ENCODE assay signal across 8 cellular contexts in genomic region chr4:52983563-52984303, GRCh38.
DNase-seq lines count a peak whose midpoint lies in the region; ATAC-seq, FAIRE-seq and TF ChIP-seq lines count a peak whose summit lies in the region.

No MANE protein-coding gene starts in this region.

- H3K27ac Mint-ChIP-seq in brain, result peak overlapping the region in 2 of 5 experiments; percentile 7 to 43
- H3K27ac Mint-ChIP-seq in immature natural killer cell, result peak overlapping the region in 1 of 6 donors; percentile 4

- no peak overlapping the region for H3K4me2 ChIP-seq in A549

- DNase-seq in A549 (ENCODE audit: low read depth in 1 of 2, low spot score in 1 of 2) (peak; percentile 10 to 48), GM12864 (ENCODE audit: low read depth) (peak; percentile 8), NCI-H526 (lab: John Stamatoyannopoulos, UW) (peak; percentile 79 to 93), immature natural killer cell (peak; percentile 13 to 37 (median 34)), thoracic aorta (ENCODE audit: low spot score) (no peak), activated T-cell treated with anti-CD3 and anti-CD28 coated beads for 4 hours (no peak)

- no peaks in the 10 kb centered on the region for H3K27me3 ChIP-seq in thoracic aorta (replicated peaks; ENCODE audit: insufficient read depth)

- H3K4me3 ChIP-seq in A549 (no peak overlapping the region), GM12864 (ENCODE audit: low read depth, low read length) (no peak overlapping the region), thoracic aorta (no peak overlapping the region)

- CTCF ChIA-PET in A549 (lab: Yijun Ruan, JAX), result interaction anchor here (0.7 to 6.3 kb wide), 13 partner anchors 13 to 1249 kb away, joined by 3 to 57 read pairs (median 4); no protein-coding TSS in a partner anchor

- POLR2A ChIA-PET in A549 (lab: Yijun Ruan, JAX), result no interaction called here

- H3K9me3 Mint-ChIP-seq in brain, result no peaks in the 10 kb centered on the region
- H3K9me3 Mint-ChIP-seq in immature natural killer cell, result no peaks in the 10 kb centered on the region

- H3K4me1 Mint-ChIP-seq in brain, result peaks cover 43% of the 10 kb centered on the region
- peaks cover 3 to 6% of the 10 kb centered on the region in 2 donors for H3K4me1 Mint-ChIP-seq in immature natural killer cell

- no peaks in the 10 kb centered on the region for H3K36me3 Mint-ChIP-seq in brain
- H3K36me3 Mint-ChIP-seq in immature natural killer cell, result no peaks in the 10 kb centered on the region

- H3K9me3 ChIP-seq in A549, result no peaks in the 10 kb centered on the region
- no peaks in the 10 kb centered on the region for H3K9me3 ChIP-seq in thoracic aorta

- FAIRE-seq in A549 (lab: Jason Lieb, UNC), result no peak

- peak; percentile 59 for TF ChIP-seq CTCF in A549 (IDR thresholded peaks at IDR 0.05)
- peak; percentile 40 for TF ChIP-seq CTCF in GM12864 (IDR thresholded peaks at IDR 0.05; ENCODE audit: low read depth, low read length, missing control alignments)
- peak; percentile 76 to 77 for TF ChIP-seq CTCF in brain (conservative IDR thresholded peaks at IDR 0.05)
- peak; percentile 65 for TF ChIP-seq CTCF in thoracic aorta (IDR thresholded peaks at IDR 0.05)

- H3K27me3 Mint-ChIP-seq in brain (peaks cover 2% of the 10 kb centered on the region), immature natural killer cell (ENCODE audit: low read depth in 3 of 3) (no peaks in the 10 kb centered on the region)

- TF ChIP-seq RAD21 in A549 (conservative IDR thresholded peaks at IDR 0.05 in 1 of 2, IDR thresholded peaks at IDR 0.05 in 1 of 2), result peak; percentile 54 to 55

- ATAC-seq in A549 (peak in 1 of 2 experiments; percentile 75; a peak in 3 of 6 replicates), HG03432 (IDR thresholded peaks at IDR 0.05; ENCODE audit: unreplicated experiment) (peak; percentile 75), thoracic aorta (ENCODE audit: insufficient number of reproducible peaks, low FRiP score, low read depth) (no peak)

- TF ChIP-seq EP300 in A549 (IDR thresholded peaks at IDR 0.05), result no peak

- H3K27ac ChIP-seq in A549 (no peak overlapping the region), thoracic aorta (no peak overlapping the region)

- no peak overlapping the region for H3K4me3 Mint-ChIP-seq in brain
- no peak overlapping the region for H3K4me3 Mint-ChIP-seq in immature natural killer cell

- no peak for TF ChIP-seq POLR2A in A549 (IDR thresholded peaks at IDR 0.05; ENCODE audit: low read length)

- 4% methylated on average over 1 of the region's 1 CpG for WGBS in A549 (ENCODE audit: missing lambda C conversion rate)

- no peaks in the 10 kb centered on the region for H3K4me1 ChIP-seq in A549
- peaks cover 0 to 12% of the 10 kb centered on the region in 2 donors for H3K4me1 ChIP-seq in thoracic aorta (ENCODE audit: control insufficient read depth in 1 of 2, low read depth in 2 of 2)

- H3K36me3 ChIP-seq in thoracic aorta, result no peaks in the 10 kb centered on the region

TF ChIP-seq in A549, 52 proteins besides CTCF, POLR2A, EP300 and RAD21:
- TF ChIP-seq FOSL2 (IDR thresholded peaks at IDR 0.05) (no peak), FOSL2 (CRISPR knock-in tag; IDR thresholded peaks at IDR 0.05) (no peak), SMC3 (IDR thresholded peaks at IDR 0.05) (peak; percentile 63)

Comparison
In these comparisons a context has a peak if more than half of its experiments do, and no peak if none do; other contexts are left out.
1. DNase-seq: peak in A549 (2 of 2), GM12864 (single experiment), NCI-H526 (2 of 2) and immature natural killer cell (3 of 3); none in thoracic aorta (single experiment) and activated T-cell treated with anti-CD3 and anti-CD28 coated beads for 4 hours (single experiment).
2. Peak in every context shown above with its lines, with median percentiles within 50 percentile points of each other: CTCF ChIP-seq.